ENCODE assay signal across 8 cellular contexts in genomic region chr12:55830601-55831406, GRCh38. TPM values are rescaled to one million over a fixed set of nuclear protein-coding genes. Genes with fewer than 3 reads are reported as not detected.
DNase-seq lines count a peak whose midpoint lies in the region; ATAC-seq and TF ChIP-seq lines count a peak whose summit lies in the region.

No MANE protein-coding gene starts in this region.

- TF ChIP-seq CTCF in NB4 (IDR thresholded peaks at IDR 0.05; ENCODE audit: low read depth, low read length) (no peak), coronary artery (IDR thresholded peaks at IDR 0.05) (no peak)

- no peaks in the 10 kb centered on the region for H3K27me3 Mint-ChIP-seq in activated CD4-positive, alpha-beta T cell treated with anti-CD3 and anti-CD28 coated beads for 36 hours

- intact Hi-C loops in activated CD4-positive, alpha-beta T cell treated with anti-CD3 and anti-CD28 coated beads for 36 hours (cut with DNase I, micrococcal nuclease): loop anchor here in 1 of 2 experiments (2.0 kb wide), 1 partner anchor 68 kb away; no protein-coding TSS in a partner anchor

- H3K27ac ChIP-seq in coronary artery: peak overlapping the region; percentile 69 to 97

- peaks cover 41% of the 10 kb centered on the region for H3K4me1 Mint-ChIP-seq in activated CD4-positive, alpha-beta T cell treated with anti-CD3 and anti-CD28 coated beads for 36 hours

- TF ChIP-seq POLR2A in NB4 (IDR thresholded peaks at IDR 0.05; ENCODE audit: extremely low read depth, insufficient read length): no peak

- ATAC-seq in activated CD4-positive, alpha-beta T cell treated with anti-CD3 and anti-CD28 coated beads for 36 hours: no peak

- POLR2A ChIA-PET in activated CD4-positive, alpha-beta T cell treated with anti-CD3 and anti-CD28 coated beads for 36 hours (lab: Charles Lee): interaction anchor here (0.7 to 2.8 kb wide), 5 partner anchors 13 to 176 kb away, joined by 3 to 43 read pairs (median 4); partner anchors contain the start of genes ORMDL2, RAB5B and SARNP

- H3K36me3 Mint-ChIP-seq in activated CD4-positive, alpha-beta T cell treated with anti-CD3 and anti-CD28 coated beads for 36 hours (ENCODE audit: low read depth): peaks cover 28% of the 10 kb centered on the region

- peak overlapping the region; percentile 99 for H3K4me3 Mint-ChIP-seq in activated CD4-positive, alpha-beta T cell treated with anti-CD3 and anti-CD28 coated beads for 36 hours

- DNase-seq in ELF-1 (ENCODE audit: low read depth, low spot score) (peak; percentile 55), NB4 (ENCODE audit: low read depth) (peak; percentile 68), coronary artery (ENCODE audit: low spot score) (peak; percentile 87), left kidney (ENCODE audit: low read depth, low spot score) (peak; percentile 92), amniotic stem cell (lab: John Stamatoyannopoulos, UW) (no peak), SKM-1 treated with dmso at 0.1 percent for 144 hours (lab: John Stamatoyannopoulos, UW; ENCODE audit: unreplicated experiment) (no peak)
- DNase-seq in activated CD4-positive, alpha-beta T cell treated with anti-CD3 and anti-CD28 coated beads for 36 hours: peak; percentile 67
- peak; percentile 50 for DNase-seq in stimulated activated CD4-positive, alpha-beta T cell treated with anti-CD3 and anti-CD28 coated beads, Interleukin-1b, Interleukin-23, amount 100 ng/mL, for 48 hours

- peak overlapping the region; percentile 97 for H3K27ac Mint-ChIP-seq in activated CD4-positive, alpha-beta T cell treated with anti-CD3 and anti-CD28 coated beads for 36 hours

- no peaks in the 10 kb centered on the region for H3K9me3 Mint-ChIP-seq in activated CD4-positive, alpha-beta T cell treated with anti-CD3 and anti-CD28 coated beads for 36 hours (ENCODE audit: low read depth)

- CTCF ChIA-PET in activated CD4-positive, alpha-beta T cell treated with anti-CD3 and anti-CD28 coated beads for 36 hours (lab: Charles Lee): interaction anchor here (0.7 to 3.2 kb wide), 11 partner anchors 11 to 191 kb away, joined by 3 to 20 read pairs (median 4); partner anchors contain the start of genes ORMDL2 and SARNP

- H3K4me3 ChIP-seq in NB4 (ENCODE audit: low read depth, low read length) (peak overlapping the region; percentile 90), coronary artery (peak overlapping the region; percentile 95)

RNA-seq across cellular contexts. Expression of gene DNAJC14, which starts 1.4 kb away (rescaled TPM):
- 10 to 100 TPM; 29.9 to 31.1 TPM for total RNA-seq in activated CD4-positive, alpha-beta T cell treated with anti-CD3 and anti-CD28 coated beads for 36 hours

RNA-seq across cellular contexts. Expression of gene MMP19, which starts 11.9 kb away (rescaled TPM):
- total RNA-seq in activated CD4-positive, alpha-beta T cell treated with anti-CD3 and anti-CD28 coated beads for 36 hours: not detected

RNA-seq across cellular contexts. Expression of gene ORMDL2, which starts 13.0 kb away (rescaled TPM):
- 10 to 100 TPM; 29.4 to 35.6 TPM for total RNA-seq in activated CD4-positive, alpha-beta T cell treated with anti-CD3 and anti-CD28 coated beads for 36 hours

RNA-seq across cellular contexts. Expression of gene SARNP, which starts 13.3 kb away (rescaled TPM):
- 100 to 1,000 TPM; 111 to 114 TPM for total RNA-seq in activated CD4-positive, alpha-beta T cell treated with anti-CD3 and anti-CD28 coated beads for 36 hours

Comparison
In these comparisons a context has a peak if more than half of its experiments do, and no peak if none do; other contexts are left out.
1. DNase-seq: peak in ELF-1 (single experiment), NB4 (single experiment), activated CD4-positive, alpha-beta T cell treated with anti-CD3 and anti-CD28 coated beads for 36 hours (single experiment), coronary artery (single experiment), left kidney (single experiment) and stimulated activated CD4-positive, alpha-beta T cell treated with anti-CD3 and anti-CD28 coated beads, Interleukin-1b, Interleukin-23, amount 100 ng/mL, for 48 hours (single experiment); none in amniotic stem cell (single experiment) and SKM-1 treated with dmso at 0.1 percent for 144 hours (single experiment).